24 cellular contexts compared by ENCODE assay signal in the genomic region with DNA sequence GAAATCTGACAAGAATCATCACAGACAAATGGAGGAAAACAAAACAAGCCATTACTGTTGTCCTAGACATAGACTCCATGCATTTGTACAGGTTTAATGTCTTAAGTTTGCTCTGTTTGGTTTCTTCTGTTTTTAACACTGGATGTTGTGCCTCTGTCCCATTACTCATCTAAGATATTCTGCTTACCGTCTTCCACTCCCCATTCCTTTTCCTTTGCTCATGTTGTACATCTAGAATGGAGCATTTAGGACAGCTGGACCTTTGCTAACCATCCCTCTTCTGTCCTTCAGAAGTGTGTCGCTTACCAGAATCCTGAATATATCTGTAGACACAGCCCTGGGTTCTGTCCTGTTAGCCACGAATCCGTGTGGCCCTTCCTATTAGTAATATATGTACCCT. TPM values are rescaled to one million over a fixed set of nuclear protein-coding genes. Genes with fewer than 3 reads are reported as not detected.
DNase-seq lines count a peak whose midpoint lies in the region; ATAC-seq, FAIRE-seq and TF ChIP-seq lines count a peak whose summit lies in the region.
"Had no signal": no experiment of that assay in that cellular context is flagged by ENCODE, and none has a peak within 500 bp of the region (broad histone marks: within the 10 kb centered on the region; RNA-seq: fewer than 3 reads in every experiment).

No MANE protein-coding gene starts in this region.

- no peak overlapping the region for H3K27ac ChIP-seq in left ventricle myocardium inferior (replicated peaks)
- H3K27ac ChIP-seq: gastroesophageal sphincter, KMS-11, neutrophil, testis had no signal

- CTCF ChIA-PET in activated CD8-positive, alpha-beta T cell treated with anti-CD3 and anti-CD28 coated beads, Interleukin-2, amount 10 ng/mL, durations not matched to agents 7 days and 5 days (lab: Charles Lee) = no interaction called here

- no peak overlapping the region for H3K4me3 Mint-ChIP-seq in activated CD8-positive, alpha-beta T cell treated with anti-CD3 and anti-CD28 coated beads, Interleukin-2, amount 10 ng/mL, durations not matched to agents 7 days and 5 days
- H3K4me3 Mint-ChIP-seq: activated naive CD8-positive, alpha-beta T cell treated with anti-CD3 and anti-CD28 coated beads, Interleukin-2, amount 10 ng/mL, durations not matched to agents 7 days and 5 days; CD4-positive, alpha-beta memory T cell; dendritic cell treated with granulocyte-macrophage colony-stimulating factor and Interleukin-4, amounts not matched to agents 40 ng/mL and 50 ng/mL, for 4 days; T-helper 1 cell treated with Interleukin-12 subunit alpha and Interleukin-12 subunit beta and Interleukin-4 antibody, amounts not matched to agents 30 μg/mL and 1 μg/mL, for 36 hours had no signal

- no peaks in the 10 kb centered on the region for H3K27me3 Mint-ChIP-seq in activated CD8-positive, alpha-beta T cell treated with anti-CD3 and anti-CD28 coated beads, Interleukin-2, amount 10 ng/mL, durations not matched to agents 7 days and 5 days (ENCODE audit: low read depth)
- H3K27me3 Mint-ChIP-seq: activated naive CD8-positive, alpha-beta T cell treated with anti-CD3 and anti-CD28 coated beads, Interleukin-2, amount 10 ng/mL, durations not matched to agents 7 days and 5 days; CD4-positive, alpha-beta memory T cell; dendritic cell treated with granulocyte-macrophage colony-stimulating factor and Interleukin-4, amounts not matched to agents 40 ng/mL and 50 ng/mL, for 4 days had no signal

- H3K4me1 ChIP-seq in left ventricle myocardium inferior = peaks cover 10% of the 10 kb centered on the region
- H3K4me1 ChIP-seq: testis had no signal

- H3K9me3 Mint-ChIP-seq in activated CD8-positive, alpha-beta T cell treated with anti-CD3 and anti-CD28 coated beads, Interleukin-2, amount 10 ng/mL, durations not matched to agents 7 days and 5 days (ENCODE audit: insufficient read depth) = no peaks in the 10 kb centered on the region
- H3K9me3 Mint-ChIP-seq: activated T-helper 2 cell treated with anti-CD3 and anti-CD28 coated beads, Interferon-gamma antibody, Interleukin-2, Interleukin-4, amounts not matched to agents 10 μg/mL and 5 μg/mL and 100 μg/mL, durations not matched to agents 14 hours and 24 hours and 36 hours; CD4-positive, alpha-beta memory T cell had no signal

- POLR2A ChIA-PET in activated CD8-positive, alpha-beta T cell treated with anti-CD3 and anti-CD28 coated beads, Interleukin-2, amount 10 ng/mL, durations not matched to agents 7 days and 5 days (lab: Charles Lee) = no interaction called here

- peaks cover 47% of the 10 kb centered on the region for H3K36me3 Mint-ChIP-seq in activated CD8-positive, alpha-beta T cell treated with anti-CD3 and anti-CD28 coated beads, Interleukin-2, amount 10 ng/mL, durations not matched to agents 7 days and 5 days (ENCODE audit: low read depth)

- peaks cover 20% of the 10 kb centered on the region for H3K36me3 ChIP-seq in left ventricle myocardium inferior

- H3K27me3 ChIP-seq in left ventricle myocardium inferior (ENCODE audit: low read depth) = no peaks in the 10 kb centered on the region
- H3K27me3 ChIP-seq: gastroesophageal sphincter, neutrophil, testis had no signal

- H3K4me3 ChIP-seq in cardiac fibroblast (replicated peaks in 1 of 2; ENCODE audit: low read depth in 2 of 2, low read length in 2 of 2) (no peak overlapping the region), left ventricle myocardium inferior (no peak overlapping the region)
- H3K4me3 ChIP-seq: gastroesophageal sphincter, testis had no signal

- H3K4me1 Mint-ChIP-seq in activated CD8-positive, alpha-beta T cell treated with anti-CD3 and anti-CD28 coated beads, Interleukin-2, amount 10 ng/mL, durations not matched to agents 7 days and 5 days (ENCODE audit: low read depth) = peaks cover 12% of the 10 kb centered on the region

- no peak for FAIRE-seq in HTR-8/SVneo (lab: Jason Lieb, UNC)
- FAIRE-seq: endometrium, kidney had no signal

- no peak overlapping the region for H3K27ac Mint-ChIP-seq in activated CD8-positive, alpha-beta T cell treated with anti-CD3 and anti-CD28 coated beads, Interleukin-2, amount 10 ng/mL, durations not matched to agents 7 days and 5 days
- H3K27ac Mint-ChIP-seq: activated naive CD8-positive, alpha-beta T cell treated with anti-CD3 and anti-CD28 coated beads, Interleukin-2, amount 10 ng/mL, durations not matched to agents 7 days and 5 days; activated T-helper 2 cell treated with anti-CD3 and anti-CD28 coated beads, Interferon-gamma antibody, Interleukin-2, Interleukin-4, amounts not matched to agents 10 μg/mL and 5 μg/mL and 100 μg/mL, durations not matched to agents 14 hours and 24 hours and 36 hours; dendritic cell treated with granulocyte-macrophage colony-stimulating factor and Interleukin-4, amounts not matched to agents 40 ng/mL and 50 ng/mL, for 4 days; T-helper 1 cell treated with Interleukin-12 subunit alpha and Interleukin-12 subunit beta and Interleukin-4 antibody, amounts not matched to agents 30 μg/mL and 1 μg/mL, for 36 hours had no signal

- no peak for ATAC-seq in activated CD8-positive, alpha-beta T cell treated with anti-CD3 and anti-CD28 coated beads, Interleukin-2, amount 10 ng/mL, durations not matched to agents 7 days and 5 days
- ATAC-seq: gastroesophageal sphincter had no signal

- intact Hi-C loops in left ventricle myocardium inferior (cut with micrococcal nuclease) = no loop called here

- no peaks in the 10 kb centered on the region for H3K9me3 ChIP-seq in left ventricle myocardium inferior (replicated peaks)
- H3K9me3 ChIP-seq: gastroesophageal sphincter, neutrophil, testis had no signal

- peak; percentile 57 for DNase-seq in AG20443 (ENCODE audit: low spot score)
- DNase-seq in NCI-H226 = peak; percentile 9
- peak; percentile 19 to 74 for DNase-seq in cardiac fibroblast (ENCODE audit: low read depth in 2 of 2)
- DNase-seq in iris pigment epithelial cell (ENCODE audit: low read depth) = peak; percentile 70
- no peak for DNase-seq in HTR-8/SVneo (ENCODE audit: insufficient read length, low spot score)
- DNase-seq in NCI-H1105 treated with DMSO at 0.1 percent for 48 hours (lab: John Stamatoyannopoulos, UW) = no peak
- no peak for DNase-seq in left ventricle myocardium inferior
- no peak for DNase-seq in activated CD8-positive, alpha-beta T cell treated with anti-CD3 and anti-CD28 coated beads, Interleukin-2, amount 10 ng/mL, durations not matched to agents 7 days and 5 days
- DNase-seq: activated CD4-positive, alpha-beta T cell treated with anti-CD3 and anti-CD28 coated beads for 48 hours; activated naive CD8-positive, alpha-beta T cell treated with anti-CD3 and anti-CD28 coated beads, Interleukin-2, amount 10 ng/mL, durations not matched to agents 7 days and 5 days; CD4-positive, alpha-beta memory T cell; kidney; NCI-H1694 treated with DMSO at 0.1 percent for 48 hours; NCI-H774; stimulated activated CD4-positive, alpha-beta T cell treated with anti-CD3 and anti-CD28 coated beads, Interleukin-2, amount 100 ng/mL, for 48 hours; stimulated activated naive CD4-positive, alpha-beta T cell; testis had no signal

- TF ChIP-seq CTCF in cardiac fibroblast (IDR thresholded peaks at IDR 0.05; ENCODE audit: low read depth, low read length) = no peak
- no peak for TF ChIP-seq CTCF in left ventricle myocardium inferior (IDR thresholded peaks at IDR 0.05; ENCODE audit: borderline replicate concordance)

RNA-seq across cellular contexts. Expression of gene RAB22A, which starts 35.2 kb away (rescaled TPM):
- 6.6 TPM for total RNA-seq in left ventricle myocardium inferior
- total RNA-seq in activated CD8-positive, alpha-beta T cell treated with anti-CD3 and anti-CD28 coated beads, Interleukin-2, amount 10 ng/mL, durations not matched to agents 7 days and 5 days = 10 to 100 TPM; 16.0 to 17.3 TPM

RNA-seq across cellular contexts. Expression of gene VAPB, which starts 44.3 kb away (rescaled TPM):
- 72.6 TPM for total RNA-seq in left ventricle myocardium inferior
- 10 to 100 TPM; 34.5 to 36.8 TPM for total RNA-seq in activated CD8-positive, alpha-beta T cell treated with anti-CD3 and anti-CD28 coated beads, Interleukin-2, amount 10 ng/mL, durations not matched to agents 7 days and 5 days

Comparison
In these comparisons a context has a peak if more than half of its experiments do, and no peak if none do; other contexts are left out.
1. DNase-seq: peak in AG20443 (single experiment), NCI-H226 (single experiment), cardiac fibroblast (2 of 2) and iris pigment epithelial cell (single experiment); none in HTR-8/SVneo (single experiment), NCI-H1105 treated with DMSO at 0.1 percent for 48 hours (single experiment), left ventricle myocardium inferior (single experiment) and activated CD8-positive, alpha-beta T cell treated with anti-CD3 and anti-CD28 coated beads, Interleukin-2, amount 10 ng/mL, durations not matched to agents 7 days and 5 days (single experiment).